Comparison of ENCODE assay signal across 21 cellular contexts in the genomic region with DNA sequence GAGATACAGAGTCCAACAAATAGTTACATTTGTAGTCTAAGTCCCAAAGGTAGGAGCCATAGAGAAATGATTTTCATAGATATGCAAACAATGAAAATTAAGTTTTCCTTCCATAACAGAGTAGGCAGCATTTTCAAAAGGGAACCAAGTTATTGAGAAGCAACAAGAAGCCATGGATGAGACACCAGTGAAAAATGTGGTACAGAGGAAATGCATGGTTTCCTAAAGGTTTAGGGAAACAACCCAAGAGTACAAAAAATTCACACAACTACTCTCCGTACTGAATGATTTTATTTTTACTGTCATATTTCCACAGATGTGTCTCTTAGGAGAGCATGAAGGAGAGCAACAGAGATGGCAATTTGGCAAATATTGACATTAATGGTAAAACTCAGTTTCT.
A peak's percentile ranks its signal among the peaks of the same experiment; 100 is the strongest.
DNase-seq lines count a peak whose midpoint lies in the region; ATAC-seq and TF ChIP-seq lines count a peak whose summit lies in the region.
"Had no signal": no experiment of that assay in that cellular context is flagged by ENCODE, and none has a peak within 500 bp of the region (broad histone marks: within the 10 kb centered on the region; RNA-seq: fewer than 3 reads in every experiment).

No MANE protein-coding gene starts in this region.

- H3K27me3 ChIP-seq in ACC112 (ENCODE audit: insufficient read depth, low read length): no peaks in the 10 kb centered on the region
- no peaks in the 10 kb centered on the region for H3K27me3 ChIP-seq in IMR-90 (ENCODE audit: control insufficient read depth, insufficient read depth, low read length)
- H3K27me3 ChIP-seq: MG63, SJSA1 had no signal

- intact Hi-C loops in IMR-90 (cut with micrococcal nuclease): no loop called here

- H2AFZ ChIP-seq in ACC112 (ENCODE audit: low read length, unreplicated experiment) (peak overlapping the region; percentile 59), IMR-90 (replicated peaks; ENCODE audit: low read length, poor library complexity) (no peak overlapping the region)
- H2AFZ ChIP-seq: GM23338 had no signal

- H3K23ac ChIP-seq in IMR-90 (ENCODE audit: low read depth, low read length): 0 out of 2 replicates have a peak overlapping the region, but pooled peaks have one; percentile 52

- DNase-seq in IMR-90 (peak; percentile 62), choroid plexus epithelial cell (ENCODE audit: low read depth) (peak; percentile 43), neural crest cell (ENCODE audit: low read depth, low spot score) (no peak), Ammon's horn (ENCODE audit: low spot score) (no peak), AG08395 (ENCODE audit: low spot score) (no peak), NCI-H345 (lab: John Stamatoyannopoulos, UW) (no peak)
- DNase-seq: Calu3; CD4-positive, CD25-positive, alpha-beta regulatory T cell; DMS79; GF-D8; KBM-7; MG63; NCI-H1092 treated with DMSO at 0.1 percent for 48 hours; NCI-H1694; NCI-H2107; NCI-H69 had no signal

- in situ Hi-C loops in IMR-90 (cut with MboI; ENCODE audit: low sequenced_read_pairs): no loop called here

- H2AK9ac ChIP-seq in IMR-90 (replicated peaks; ENCODE audit: low read depth, low read length, poor library complexity): no peak overlapping the region

- no peaks in the 10 kb centered on the region for H3K79me2 ChIP-seq in ACC112 (ENCODE audit: control insufficient read depth, insufficient read depth, low read length, unreplicated experiment)

- H3K36me3 ChIP-seq in ACC112 (ENCODE audit: insufficient read depth, low read length): no peaks in the 10 kb centered on the region
- no peaks in the 10 kb centered on the region for H3K36me3 ChIP-seq in IMR-90 (ENCODE audit: control insufficient read depth, insufficient read depth, low read length)
- H3K36me3 ChIP-seq: MG63, SJSA1 had no signal

- POLR2A ChIA-PET in IMR-90 (lab: Charles Lee; ENCODE audit: unreplicated experiment): no interaction called here

- no peak overlapping the region for H3K4me3 Mint-ChIP-seq in neural crest cell
- H3K4me3 Mint-ChIP-seq: CD4-positive, CD25-positive, alpha-beta regulatory T cell; GM23338 had no signal

- no CpG with 5 or more reads among the region's 1 CpG for WGBS in IMR-90 (ENCODE audit: extremely low coverage in 2 of 2, insufficient read length in 1 of 2), 2 experiments

- H3K9me3 ChIP-seq in IMR-90 (ENCODE audit: control insufficient read depth, insufficient read depth, low read length): no peaks in the 10 kb centered on the region
- H3K9me3 ChIP-seq: MG63, SJSA1 had no signal

- peak overlapping the region; percentile 56 for H3K27ac ChIP-seq in ACC112 (ENCODE audit: low read depth, low read length)
- no peak overlapping the region for H3K27ac ChIP-seq in IMR-90 (ENCODE audit: insufficient read depth, low read length)
- H3K27ac ChIP-seq: RWPE1, SJSA1 had no signal

- no peak overlapping the region for H3K56ac ChIP-seq in IMR-90 (ENCODE audit: extremely low read depth, insufficient read depth, low read length)

- no peak overlapping the region for H3K9ac ChIP-seq in IMR-90 (ENCODE audit: low read depth, low read length)

- peaks cover 36% of the 10 kb centered on the region for H3K4me1 ChIP-seq in ACC112 (ENCODE audit: control insufficient read depth, insufficient read depth, low read length, unreplicated experiment)
- H3K4me1 ChIP-seq in IMR-90 (ENCODE audit: control insufficient read depth, insufficient read depth, low read length): no peaks in the 10 kb centered on the region
- H3K4me1 ChIP-seq: SJSA1 had no signal

- no peak overlapping the region for H3K4me2 ChIP-seq in IMR-90 (ENCODE audit: low read depth, low read length)
- H3K4me2 ChIP-seq: GM23338 had no signal

- no peaks in the 10 kb centered on the region for H3K27me3 Mint-ChIP-seq in neural crest cell (ENCODE audit: low read depth)
- H3K27me3 Mint-ChIP-seq: CD4-positive, CD25-positive, alpha-beta regulatory T cell had no signal

- ATAC-seq in IMR-90 (ENCODE audit: low read depth): no peak; the same call in 1 of the 2 replicates
- no peak for ATAC-seq in GM21786 (IDR thresholded peaks at IDR 0.05; ENCODE audit: unreplicated experiment)
- ATAC-seq: GM23338 had no signal

- H4K5ac ChIP-seq in IMR-90 (ENCODE audit: low read depth, low read length): no peak overlapping the region

- dilution Hi-C loops in IMR-90 (cut with HindIII; ENCODE audit: low sequenced_read_pairs, unreplicated experiment): no loop called here

- H2AK5ac ChIP-seq in IMR-90 (ENCODE audit: low read depth, low read length): no peak overlapping the region

- H3K79me1 ChIP-seq in IMR-90 (ENCODE audit: low read depth in 1 of 2, low read length in 2 of 2): no peaks in the 10 kb centered on the region

- H3K27ac Mint-ChIP-seq in neural crest cell (ENCODE audit: unreplicated experiment): peak overlapping the region; percentile 14
- H3K27ac Mint-ChIP-seq: CD4-positive, CD25-positive, alpha-beta regulatory T cell; GM23338 had no signal

- no peaks in the 10 kb centered on the region for H3K9me3 Mint-ChIP-seq in neural crest cell
- H3K9me3 Mint-ChIP-seq: GM23338 had no signal

- CTCF ChIA-PET in IMR-90 (lab: Yijun Ruan, JAX): no interaction called here

- no peaks in the 10 kb centered on the region for H4K20me1 ChIP-seq in IMR-90 (ENCODE audit: insufficient read depth, low read length)

- no peaks in the 10 kb centered on the region for H3K4me1 Mint-ChIP-seq in neural crest cell
- H3K4me1 Mint-ChIP-seq: CD4-positive, CD25-positive, alpha-beta regulatory T cell; GM23338 had no signal

- no TSS peak for BruUV-seq in IMR-90 (replicated peaks; lab: Mats Ljungman, UMichigan)

- no peak overlapping the region; the same call in 1 of the 2 replicates for H3K4me3 ChIP-seq in ACC112 (ENCODE audit: low read depth, low read length)
- H3K4me3 ChIP-seq in IMR-90 (ENCODE audit: insufficient read depth, low read depth, low read length): no peak overlapping the region
- no peak overlapping the region for H3K4me3 ChIP-seq in choroid plexus epithelial cell (ENCODE audit: low read depth, low read length)
- H3K4me3 ChIP-seq: GM23338, MG63, SJSA1 had no signal

- no peak overlapping the region for H2BK15ac ChIP-seq in IMR-90 (ENCODE audit: low read depth, low read length)

- no peak for TF ChIP-seq RAD21 in IMR-90 (IDR thresholded peaks at IDR 0.05; ENCODE audit: low read length)

- H2BK5ac ChIP-seq in IMR-90 (ENCODE audit: low read depth, low read length, poor library complexity, severe bottlenecking): peak overlapping the region; percentile 60

- TF ChIP-seq POLR2A in IMR-90 (IDR thresholded peaks at IDR 0.05; ENCODE audit: low read depth, low read length): no peak

- no peak overlapping the region for H4K91ac ChIP-seq in IMR-90 (ENCODE audit: insufficient read depth, low read depth, low read length)

- TF ChIP-seq CTCF in IMR-90 (conservative IDR thresholded peaks at IDR 0.05; ENCODE audit: low read depth, low read length) (no peak), choroid plexus epithelial cell (conservative IDR thresholded peaks at IDR 0.05; ENCODE audit: low read depth, low read length) (no peak), neural crest cell (conservative IDR thresholded peaks at IDR 0.05) (no peak)

- H4K8ac ChIP-seq in IMR-90 (ENCODE audit: low read depth in 2 of 2, low read length in 2 of 2): no peak overlapping the region

- no peaks in the 10 kb centered on the region for H3K36me3 Mint-ChIP-seq in neural crest cell (ENCODE audit: low read depth)
- H3K36me3 Mint-ChIP-seq: CD4-positive, CD25-positive, alpha-beta regulatory T cell had no signal

- peak overlapping the region; percentile 11; the same call in 1 of the 2 replicates for H2BK120ac ChIP-seq in IMR-90 (ENCODE audit: low read depth, low read length)

- H3K4ac ChIP-seq in IMR-90 (ENCODE audit: low read depth, low read length): no peak overlapping the region; the same call in 1 of the 2 replicates

- H3K18ac ChIP-seq in IMR-90 (ENCODE audit: low read depth, low read length): no peak overlapping the region

- H3K9me1 ChIP-seq in IMR-90 (ENCODE audit: insufficient read depth, low read length): no peaks in the 10 kb centered on the region

- H2BK20ac ChIP-seq in IMR-90 (ENCODE audit: low read depth, low read length): no peak overlapping the region

- 0 out of 2 replicates have a peak overlapping the region, but pooled peaks have one; percentile 59 for H3K14ac ChIP-seq in IMR-90 (replicated peaks; ENCODE audit: low read depth, low read length)

TF ChIP-seq in IMR-90, 13 proteins besides CTCF, POLR2A, EP300 and RAD21:
- TF ChIP-seq, protein P1, sequence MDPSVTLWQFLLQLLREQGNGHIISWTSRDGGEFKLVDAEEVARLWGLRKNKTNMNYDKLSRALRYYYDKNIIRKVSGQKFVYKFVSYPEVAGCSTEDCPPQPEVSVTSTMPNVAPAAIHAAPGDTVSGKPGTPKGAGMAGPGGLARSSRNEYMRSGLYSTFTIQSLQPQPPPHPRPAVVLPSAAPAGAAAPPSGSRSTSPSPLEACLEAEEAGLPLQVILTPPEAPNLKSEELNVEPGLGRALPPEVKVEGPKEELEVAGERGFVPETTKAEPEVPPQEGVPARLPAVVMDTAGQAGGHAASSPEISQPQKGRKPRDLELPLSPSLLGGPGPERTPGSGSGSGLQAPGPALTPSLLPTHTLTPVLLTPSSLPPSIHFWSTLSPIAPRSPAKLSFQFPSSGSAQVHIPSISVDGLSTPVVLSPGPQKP (IDR thresholded peaks at IDR 0.05; ENCODE audit: borderline replicate concordance, low read depth, low read length): no peak
- TF ChIP-seq MAFK (IDR thresholded peaks at IDR 0.05; ENCODE audit: low read depth, low read length): no peak
- no peak for TF ChIP-seq MAZ (IDR thresholded peaks at IDR 0.05; ENCODE audit: borderline replicate concordance, low read depth, low read length)
- TF ChIP-seq RFX5 (IDR thresholded peaks at IDR 0.05; ENCODE audit: low read depth, low read length): no peak
- TF ChIP-seq SMC3 (IDR thresholded peaks at IDR 0.05; ENCODE audit: low read depth, low read length): no peak
- no peak for TF ChIP-seq RCOR1 (IDR thresholded peaks at IDR 0.05; ENCODE audit: insufficient replicate concordance, low read length)
- no peak for TF ChIP-seq NFE2L2 (IDR thresholded peaks at IDR 0.05; ENCODE audit: low read depth, low read length)
- TF ChIP-seq FOS (IDR thresholded peaks at IDR 0.05; ENCODE audit: low read depth, low read length): no peak
- TF ChIP-seq CHD1 (IDR thresholded peaks at IDR 0.05; ENCODE audit: low read depth, low read length): no peak
- TF ChIP-seq CEBPB (IDR thresholded peaks at IDR 0.05; ENCODE audit: low read depth, low read length): no peak
- no peak for TF ChIP-seq BHLHE40 (IDR thresholded peaks at IDR 0.05; ENCODE audit: low read depth, low read length)
- TF ChIP-seq MXI1 (IDR thresholded peaks at IDR 0.05; ENCODE audit: borderline replicate concordance, low read depth, low read length): no peak

Comparison
In these comparisons a context has a peak if more than half of its experiments do, and no peak if none do; other contexts are left out.
1. DNase-seq: peak in IMR-90 (single experiment) and choroid plexus epithelial cell (single experiment); none in neural crest cell (single experiment), Ammon's horn (single experiment), AG08395 (single experiment) and NCI-H345 (single experiment).